In the genomic region with DNA sequence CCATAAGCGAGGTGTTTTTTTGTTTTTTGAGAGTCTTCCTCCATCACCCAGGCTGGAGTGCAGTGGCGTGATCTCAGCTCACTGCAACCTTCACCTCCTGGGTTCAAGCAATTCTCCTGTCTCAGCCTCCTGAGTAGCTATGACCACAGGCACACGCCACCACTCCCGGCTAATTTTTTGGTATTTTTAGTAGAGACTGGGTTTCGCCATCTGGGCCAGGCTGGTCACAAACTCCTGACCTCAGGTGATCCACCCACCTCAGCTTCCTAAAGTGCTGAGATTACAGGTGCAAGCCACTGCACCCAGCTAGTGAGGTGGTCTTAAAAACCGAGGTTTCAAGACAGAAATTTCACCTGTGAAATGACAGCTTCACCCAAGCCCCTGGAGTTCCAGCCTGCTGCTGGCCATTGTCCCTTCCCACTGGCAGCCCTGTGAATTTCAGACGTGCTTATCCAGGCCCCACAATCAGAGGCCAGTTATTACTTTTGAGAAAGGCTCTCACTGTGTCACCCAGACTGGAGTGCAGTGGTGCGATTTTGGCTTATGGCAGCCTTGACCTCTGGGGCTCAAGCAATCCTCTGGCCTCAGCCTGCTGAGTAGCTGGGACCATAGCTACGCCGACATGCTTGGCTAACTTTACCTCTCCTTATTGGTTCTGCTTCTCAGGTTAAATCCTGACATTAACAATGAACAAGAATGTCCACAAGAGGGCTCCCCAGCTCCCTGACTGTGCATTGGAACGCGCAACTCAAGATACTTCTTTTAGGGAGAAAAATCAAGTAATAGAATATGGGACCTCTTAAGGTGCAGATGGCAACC, we compare ENCODE assay signal across 1 cellular context.
TF ChIP-seq lines count a peak whose summit lies in the region.

No MANE protein-coding gene starts in this region.

TF ChIP-seq in GM12878, 131 proteins besides CTCF, POLR2A, EP300 and RAD21:
- TF ChIP-seq SRF (IDR thresholded peaks at IDR 0.05; ENCODE audit: low read depth in 2 of 2, low read length in 2 of 2) (no peak), NFXL1 (IDR thresholded peaks at IDR 0.05; ENCODE audit: borderline replicate concordance) (no peak), PAX5 (IDR thresholded peaks at IDR 0.05; ENCODE audit: borderline replicate concordance, low read depth, low read length) (peak; percentile 90), IKZF1 (conservative IDR thresholded peaks at IDR 0.05) (no peak), POLR2AphosphoS2 (IDR thresholded peaks at IDR 0.05; ENCODE audit: low read depth, low read length) (peak; percentile 68), PML (IDR thresholded peaks at IDR 0.05; ENCODE audit: low read length) (peak; percentile 39; the same call in 1 of the 2 replicates), MEF2A (IDR thresholded peaks at IDR 0.05; ENCODE audit: insufficient read depth, low read depth, low read length) (no peak), YY1 (IDR thresholded peaks at IDR 0.05; ENCODE audit: low read depth, low read length) (peak; percentile 39; the same call in 1 of the 2 replicates), ATF2 (IDR thresholded peaks at IDR 0.05; ENCODE audit: low read length) (peak; percentile 47; the same call in 1 of the 2 replicates), CREB1 (IDR thresholded peaks at IDR 0.05; ENCODE audit: low read depth) (peak; percentile 12; the same call in 1 of the 2 replicates), POLR2AphosphoS5 (IDR thresholded peaks at IDR 0.05; ENCODE audit: low read length) (peak; percentile 80)
